In the genomic region with DNA sequence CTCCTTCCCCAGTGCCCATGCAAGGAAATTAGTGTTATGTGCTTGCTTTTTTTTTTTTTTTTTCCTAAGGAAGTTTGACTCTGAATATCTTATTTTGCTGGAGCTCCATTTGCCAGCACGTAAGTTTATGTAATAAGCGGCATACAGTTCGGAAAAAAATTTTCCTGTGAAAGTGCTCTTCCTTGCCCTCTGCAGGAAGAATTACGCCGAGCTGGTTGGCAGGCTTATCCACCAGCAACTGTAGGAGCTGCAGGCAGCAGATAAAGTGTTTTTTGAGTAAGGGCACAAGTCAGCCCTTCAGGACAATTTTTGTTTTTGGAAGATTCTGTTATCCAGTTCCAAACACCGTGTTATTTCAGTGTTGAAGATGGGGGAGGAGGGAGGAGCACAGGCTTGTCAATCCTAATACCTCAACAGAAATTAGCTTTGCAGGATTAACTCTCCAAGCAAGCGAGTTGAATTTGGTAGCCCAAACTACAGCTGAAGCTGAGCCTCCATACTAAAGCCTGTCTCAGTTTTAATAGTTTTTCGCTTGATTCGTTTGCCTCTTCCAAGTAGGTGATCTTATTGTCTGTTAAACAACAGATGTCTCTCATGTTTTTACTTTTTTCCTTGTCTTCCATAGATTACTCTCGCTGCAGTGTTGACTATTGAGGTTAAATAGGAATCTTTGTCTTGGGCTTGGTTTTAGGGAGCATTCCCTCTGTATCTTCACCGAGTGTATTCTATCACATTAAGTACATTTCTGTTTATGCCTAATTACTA, we compare ENCODE assay signal across 8 cellular contexts. TPM values are rescaled to one million over a fixed set of nuclear protein-coding genes. Genes with fewer than 3 reads are reported as not detected.
DNase-seq lines count a peak whose midpoint lies in the region; ATAC-seq, FAIRE-seq and TF ChIP-seq lines count a peak whose summit lies in the region.

No MANE protein-coding gene starts in this region.

- WGBS in adrenal gland, 4 donors, result 21 to 24% (median 23%) methylated on average over 11 of the region's 11 CpGs

- DNase-seq in AG20443 (ENCODE audit: low spot score) (peak; percentile 52), GM19239 (ENCODE audit: insufficient read length, low spot score) (no peak), NCI-H345 treated with DMSO at 0.1 percent for 48 hours (lab: John Stamatoyannopoulos, UW; ENCODE audit: unreplicated experiment) (peak; percentile 54), adrenal gland (peak in 6 of 7 donors; percentile 49 to 72 (median 56)), cardiac muscle cell (ENCODE audit: low read depth in 1 of 2, low spot score in 1 of 2) (peak; percentile 53 to 71), omental fat pad (ENCODE audit: low spot score) (no peak)

- H3K4me1 ChIP-seq in adrenal gland (replicated peaks in 1 of 2) (peaks cover 4 to 8% of the 10 kb centered on the region in 2 donors), cardiac muscle cell (ENCODE audit: low read depth) (no peaks in the 10 kb centered on the region)

- peaks cover 11% of the 10 kb centered on the region for H3K27me3 ChIP-seq in adrenal gland
- H3K27me3 ChIP-seq in cardiac muscle cell, result peaks cover 71% of the 10 kb centered on the region

- H3K27ac ChIP-seq in adrenal gland (peak overlapping the region in 3 of 5 donors; percentile 11 to 60 (median 27)), cardiac muscle cell (no peak overlapping the region)

- FAIRE-seq in GM19239 (lab: Jason Lieb, UNC), result peak; percentile 63

- ATAC-seq in omental fat pad (ENCODE audit: low FRiP score), result peak; percentile 66
- no peak for ATAC-seq in HG02798 (IDR thresholded peaks at IDR 0.05; ENCODE audit: poor library complexity, unreplicated experiment)
- no peak for ATAC-seq in GM21825 (IDR thresholded peaks at IDR 0.05; ENCODE audit: unreplicated experiment)

- no peaks in the 10 kb centered on the region for H3K9me3 ChIP-seq in adrenal gland (replicated peaks in 1 of 3)
- no peaks in the 10 kb centered on the region for H3K9me3 ChIP-seq in cardiac muscle cell (ENCODE audit: low read depth)

- TF ChIP-seq CTCF in adrenal gland (IDR thresholded peaks at IDR 0.05) (peak; percentile 16 to 40 (median 31)), cardiac muscle cell (IDR thresholded peaks at IDR 0.05; ENCODE audit: low read depth, low read length) (peak; percentile 61), omental fat pad (IDR thresholded peaks at IDR 0.05) (no peak)

- H3K36me3 ChIP-seq in adrenal gland (replicated peaks in 1 of 2) (no peaks in the 10 kb centered on the region), cardiac muscle cell (no peaks in the 10 kb centered on the region)

- no peak for TF ChIP-seq POLR2A in adrenal gland (IDR thresholded peaks at IDR 0.05)

- peak overlapping the region in 2 of 4 donors; percentile 35 to 61 for H3K4me3 ChIP-seq in adrenal gland
- H3K4me3 ChIP-seq in cardiac muscle cell, result peak overlapping the region; percentile 46

- intact Hi-C loops in adrenal gland (cut with DNase I), result no loop called here

RNA-seq across cellular contexts. Expression of a gene that starts 1.1 kb away (rescaled TPM):
- total RNA-seq in adrenal gland (10 to 100 TPM; 34.9 to 96.1 (median 45.5) TPM), cardiac muscle cell (24.5 and 48.7 TPM in 2 replicates), omental fat pad (100 to 1,000 TPM in 1 of 4 donors, 10 to 100 TPM in 3; 34.2 to 114 (median 53.1) TPM)
- polyA plus RNA-seq in adrenal gland (10 to 100 TPM; 19.2 to 33.0 (median 32.8) TPM), cardiac muscle cell (12.4 and 13.6 TPM in 2 replicates)

RNA-seq across cellular contexts. Expression of a gene that starts 32.7 kb away (rescaled TPM):
- total RNA-seq in adrenal gland (10 to 100 TPM; 21.3 to 52.7 (median 38.2) TPM), cardiac muscle cell (12.6 and 18.3 TPM in 2 replicates), omental fat pad (10 to 100 TPM; 21.9 to 39.1 (median 30.3) TPM)
- polyA plus RNA-seq in adrenal gland (10 to 100 TPM in 1 of 3 donors, 1 to 10 TPM in 2; 8.1 to 27.7 (median 9.8) TPM), cardiac muscle cell (16.3 and 20.8 TPM in 2 replicates)

Comparison
In these comparisons a context has a peak if more than half of its experiments do, and no peak if none do; other contexts are left out.
1. DNase-seq: peak in AG20443 (single experiment), NCI-H345 treated with DMSO at 0.1 percent for 48 hours (single experiment), adrenal gland (6 of 7) and cardiac muscle cell (2 of 2); none in GM19239 (single experiment) and omental fat pad (single experiment).
2. CTCF ChIP-seq: peak in adrenal gland (6 of 6) and cardiac muscle cell (single experiment); none in omental fat pad (0 of 3).